ENCODE assay signal across 8 cellular contexts in the genomic region with DNA sequence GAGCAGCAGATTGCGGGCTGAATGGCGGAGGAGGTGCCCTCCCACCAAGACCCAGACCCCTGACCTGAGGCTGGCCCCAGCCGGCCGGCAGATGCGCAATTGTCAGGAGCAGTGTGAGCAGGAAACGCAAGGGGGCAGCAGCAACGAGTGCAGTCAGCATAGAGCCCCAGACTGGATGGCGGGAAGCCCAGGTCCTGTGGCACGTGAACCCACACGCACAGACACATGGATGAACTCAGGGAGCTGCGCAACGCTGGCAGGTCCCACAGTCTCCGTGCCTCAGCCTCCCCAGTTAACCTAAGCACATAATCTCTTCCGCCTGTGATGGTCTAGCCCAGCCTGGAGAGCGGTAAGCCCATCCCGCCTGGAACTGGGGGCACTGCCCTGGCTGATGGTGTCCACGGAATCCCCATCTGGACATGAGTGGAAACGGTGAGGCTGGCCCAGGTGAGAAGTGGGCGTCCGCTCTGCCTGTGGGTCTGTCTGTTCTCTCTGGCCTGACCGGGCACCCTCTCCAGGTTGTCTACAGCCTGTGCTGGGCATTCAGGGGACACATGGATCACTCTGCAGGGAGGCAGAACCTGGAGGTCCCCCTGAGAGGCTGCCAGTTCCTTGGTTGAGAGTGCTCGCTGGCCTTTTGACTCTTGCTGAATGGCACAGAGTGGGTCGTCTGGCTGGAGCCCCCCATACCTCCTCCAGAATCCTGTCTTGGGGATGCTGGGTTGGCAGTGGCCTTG. TPM values are rescaled to one million over a fixed set of nuclear protein-coding genes. Genes with fewer than 3 reads are reported as not detected.
DNase-seq lines count a peak whose midpoint lies in the region; ATAC-seq and TF ChIP-seq lines count a peak whose summit lies in the region.

No MANE protein-coding gene starts in this region.

- DNase-seq in DMS 273 (lab: John Stamatoyannopoulos, UW; ENCODE audit: unreplicated experiment): peak; percentile 68
- no peak for DNase-seq in DMS 273 treated with DMSO at 0.1 percent for 48 hours (lab: John Stamatoyannopoulos, UW)
- DNase-seq in MG63: peak; percentile 74
- peak; percentile 57 to 60 for DNase-seq in activated CD4-positive, alpha-beta T cell treated with anti-CD3 and anti-CD28 coated beads for 4 hours
- peak; percentile 42 for DNase-seq in dedifferentiated amniotic fluid mesenchymal stem cell (ENCODE audit: extremely low spot score)
- DNase-seq in lung (ENCODE audit: low spot score): peak; percentile 57
- no peak for DNase-seq in stimulated activated naive B cell treated with anti-CD40 and anti-IgM and Interleukin-4, amounts not matched to agents 10 μg/mL and 1 μg/mL and 100 μg/mL, for 72 hours
- DNase-seq in NCI-H2171 (lab: John Stamatoyannopoulos, UW): no peak

- no peak for ATAC-seq in lung (ENCODE audit: insufficient read depth, low FRiP score)
- ATAC-seq in stimulated activated naive B cell treated with anti-CD40 and anti-IgM and Interleukin-4, amounts not matched to agents 10 μg/mL and 1 μg/mL and 100 μg/mL, for 72 hours (replicated peaks): peak; percentile 84

- H3K4me3 ChIP-seq in MG63 (no peak overlapping the region), lung (no peak overlapping the region)

- H3K27ac Mint-ChIP-seq in stimulated activated naive B cell treated with anti-CD40 and anti-IgM and Interleukin-4, amounts not matched to agents 10 μg/mL and 1 μg/mL and 100 μg/mL, for 72 hours: peak overlapping the region; percentile 31

- no peak overlapping the region for H3K27ac ChIP-seq in lung (ENCODE audit: low read depth in 1 of 2, low read length in 1 of 2)

- TF ChIP-seq CTCF in lung (IDR thresholded peaks at IDR 0.05; ENCODE audit: control extremely low read depth, extremely low read depth): peak; percentile 50

- H3K27me3 Mint-ChIP-seq in stimulated activated naive B cell treated with anti-CD40 and anti-IgM and Interleukin-4, amounts not matched to agents 10 μg/mL and 1 μg/mL and 100 μg/mL, for 72 hours: peaks cover 1 to 5% of the 10 kb centered on the region in 2 donors

- H3K36me3 ChIP-seq in MG63: no peaks in the 10 kb centered on the region
- no peaks in the 10 kb centered on the region for H3K36me3 ChIP-seq in lung (ENCODE audit: control insufficient read depth in 2 of 2, insufficient read depth in 2 of 2, low read length in 2 of 2)

- no peaks in the 10 kb centered on the region for H3K36me3 Mint-ChIP-seq in stimulated activated naive B cell treated with anti-CD40 and anti-IgM and Interleukin-4, amounts not matched to agents 10 μg/mL and 1 μg/mL and 100 μg/mL, for 72 hours

- H3K9me3 ChIP-seq in MG63 (no peaks in the 10 kb centered on the region), lung (ENCODE audit: control insufficient read depth in 2 of 2, insufficient read depth in 1 of 2, low read length in 1 of 2) (peaks cover 0 to 2% of the 10 kb centered on the region in 2 donors)

- H3K4me1 Mint-ChIP-seq in stimulated activated naive B cell treated with anti-CD40 and anti-IgM and Interleukin-4, amounts not matched to agents 10 μg/mL and 1 μg/mL and 100 μg/mL, for 72 hours: peaks cover 16 to 23% of the 10 kb centered on the region in 2 donors

- H3K9me3 Mint-ChIP-seq in stimulated activated naive B cell treated with anti-CD40 and anti-IgM and Interleukin-4, amounts not matched to agents 10 μg/mL and 1 μg/mL and 100 μg/mL, for 72 hours: no peaks in the 10 kb centered on the region

- H3K27me3 ChIP-seq in MG63: 0 out of 2 replicates have a peak, but pooled peaks cover 3% of the 10 kb centered on the region
- H3K27me3 ChIP-seq in lung (ENCODE audit: control insufficient read depth, insufficient read depth): no peaks in the 10 kb centered on the region

- H3K4me1 ChIP-seq in lung (ENCODE audit: control insufficient read depth in 2 of 2, insufficient read depth in 2 of 2, low read length in 2 of 2): no peaks in the 10 kb centered on the region

- H3K4me3 Mint-ChIP-seq in stimulated activated naive B cell treated with anti-CD40 and anti-IgM and Interleukin-4, amounts not matched to agents 10 μg/mL and 1 μg/mL and 100 μg/mL, for 72 hours: no peak overlapping the region

- 46 to 57% methylated on average over 23 of the region's 23 CpGs for WGBS in lung, 2 donors

RNA-seq across cellular contexts. Expression of a gene that starts 0.6 kb away (rescaled TPM):
- not detected in 2 replicates for total RNA-seq in MG63 (2014; rRNA removed; shearing (Covaris generic); ENCODE audit: low replicate concordance)
- total RNA-seq in lung: not detected
- polyA plus RNA-seq in lung: not detected

RNA-seq across cellular contexts. Expression of a gene that starts 10.3 kb away (rescaled TPM):
- total RNA-seq in MG63 (2014; rRNA removed; shearing (Covaris generic); ENCODE audit: low replicate concordance): not detected in 2 replicates
- under 1 TPM in 1 of 2 donors, not detected in 1; 0.58 TPM for total RNA-seq in lung
- polyA plus RNA-seq in lung: under 1 TPM; 0.42 to 0.73 TPM

RNA-seq across cellular contexts. Expression of a gene that starts 10.5 kb away (rescaled TPM):
- 15.0 TPM in 1 of 2 replicates, not detected in the other for total RNA-seq in MG63 (2014; rRNA removed; shearing (Covaris generic); ENCODE audit: low replicate concordance)
- total RNA-seq in lung: 10 to 100 TPM in 1 of 2 donors, 1 to 10 TPM in 1; 6.3 to 19.9 TPM
- 10 to 100 TPM; 12.1 to 22.3 TPM for polyA plus RNA-seq in lung

RNA-seq across cellular contexts. Expression of a gene that starts 33.5 kb away (rescaled TPM):
- total RNA-seq in MG63 (2014; rRNA removed; shearing (Covaris generic); ENCODE audit: low replicate concordance): 274 and 469 TPM in 2 replicates
- total RNA-seq in lung: 100 to 1,000 TPM; 144 to 191 TPM
- polyA plus RNA-seq in lung: 100 to 1,000 TPM; 113 to 137 TPM

RNA-seq across cellular contexts. Expression of a gene that starts 34.2 kb away (rescaled TPM):
- not detected in 2 replicates for total RNA-seq in MG63 (2014; rRNA removed; shearing (Covaris generic); ENCODE audit: low replicate concordance)
- 1 to 10 TPM; 2.4 to 4.8 TPM for total RNA-seq in lung
- polyA plus RNA-seq in lung: 1 to 10 TPM; 1.1 to 2.6 TPM

Comparison
In these comparisons a context has a peak if more than half of its experiments do, and no peak if none do; other contexts are left out.
1. DNase-seq: peak in DMS 273 (single experiment), MG63 (single experiment), activated CD4-positive, alpha-beta T cell treated with anti-CD3 and anti-CD28 coated beads for 4 hours (2 of 2), dedifferentiated amniotic fluid mesenchymal stem cell (single experiment) and lung (single experiment); none in DMS 273 treated with DMSO at 0.1 percent for 48 hours (single experiment), stimulated activated naive B cell treated with anti-CD40 and anti-IgM and Interleukin-4, amounts not matched to agents 10 μg/mL and 1 μg/mL and 100 μg/mL, for 72 hours (single experiment) and NCI-H2171 (single experiment).